Comparison of ENCODE assay signal across 1 cellular context in the genomic region with DNA sequence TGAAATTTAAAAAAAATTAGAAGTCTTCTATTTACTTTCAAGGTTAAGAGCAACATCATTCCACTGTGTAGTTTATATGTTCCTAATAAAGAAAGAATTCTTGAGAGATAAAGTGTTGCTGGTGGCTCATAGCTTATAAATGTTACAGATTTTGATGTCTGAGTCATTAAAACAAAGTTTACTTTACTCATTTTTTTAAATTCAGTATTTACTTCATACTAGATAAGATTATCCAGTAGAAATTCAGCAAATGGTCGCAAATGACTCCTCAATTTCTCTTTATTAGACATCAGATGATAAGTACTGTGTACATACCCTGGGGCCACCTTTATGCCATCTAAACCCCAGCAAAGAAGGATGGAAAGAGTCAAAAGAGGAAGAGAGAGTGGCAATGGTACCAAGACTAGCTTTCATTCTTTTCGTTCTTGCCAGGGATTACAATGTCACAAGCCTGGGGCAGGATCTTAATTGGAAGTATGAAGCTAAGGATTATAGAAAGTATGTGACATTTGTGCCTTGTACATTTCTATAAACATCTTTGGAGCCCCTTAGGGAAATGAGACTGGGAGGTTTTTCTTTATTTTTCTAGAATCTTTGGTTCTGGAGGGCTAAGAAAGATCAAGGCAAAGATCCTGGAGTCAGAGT.
TF ChIP-seq lines count a peak whose summit lies in the region.

No MANE protein-coding gene starts in this region.

TF ChIP-seq in IMR-90, 13 proteins besides CTCF, POLR2A, EP300 and RAD21 (continued from another document):
- no peak for TF ChIP-seq RCOR1 (IDR thresholded peaks at IDR 0.05; ENCODE audit: insufficient replicate concordance, low read length)
- no peak for TF ChIP-seq MAZ (IDR thresholded peaks at IDR 0.05; ENCODE audit: borderline replicate concordance, low read depth, low read length)
- no peak for TF ChIP-seq NFE2L2 (IDR thresholded peaks at IDR 0.05; ENCODE audit: low read depth, low read length)
- TF ChIP-seq BHLHE40 (IDR thresholded peaks at IDR 0.05; ENCODE audit: low read depth, low read length) = peak; percentile 15; the same call in 1 of the 2 replicates
- TF ChIP-seq FOS (IDR thresholded peaks at IDR 0.05; ENCODE audit: low read depth, low read length) = peak; percentile 87
- no peak for TF ChIP-seq SMC3 (IDR thresholded peaks at IDR 0.05; ENCODE audit: low read depth, low read length)
